19 cellular contexts compared by ENCODE assay signal in genomic region chr12:15574353-15574752, GRCh38.
A peak's percentile ranks its signal among the peaks of the same experiment; 100 is the strongest.
DNase-seq lines count a peak whose midpoint lies in the region; ATAC-seq, FAIRE-seq and TF ChIP-seq lines count a peak whose summit lies in the region.
"Had no signal": no experiment of that assay in that cellular context is flagged by ENCODE, and none has a peak within 500 bp of the region (broad histone marks: within the 10 kb centered on the region; RNA-seq: fewer than 3 reads in every experiment).

No MANE protein-coding gene starts in this region.

- H3K36me3 Mint-ChIP-seq in activated CD8-positive, alpha-beta T cell treated with anti-CD3 and anti-CD28 coated beads for 36 hours (ENCODE audit: low read depth) = peaks cover 19% of the 10 kb centered on the region
- H3K36me3 Mint-ChIP-seq in activated CD8-positive, alpha-beta T cell treated with anti-CD3 and anti-CD28 coated beads, Interleukin-2, amount 10 ng/mL, durations not matched to agents 7 days and 5 days (ENCODE audit: low read depth) = peaks cover 22% of the 10 kb centered on the region
- peaks cover 45% of the 10 kb centered on the region for H3K36me3 Mint-ChIP-seq in activated naive CD8-positive, alpha-beta T cell treated with anti-CD3 and anti-CD28 coated beads for 36 hours

- no peak overlapping the region for H3K4me3 Mint-ChIP-seq in activated CD8-positive, alpha-beta T cell treated with anti-CD3 and anti-CD28 coated beads for 36 hours
- H3K4me3 Mint-ChIP-seq in activated CD8-positive, alpha-beta T cell treated with anti-CD3 and anti-CD28 coated beads, Interleukin-2, amount 10 ng/mL, durations not matched to agents 7 days and 5 days = no peak overlapping the region
- H3K4me3 Mint-ChIP-seq in activated naive CD8-positive, alpha-beta T cell treated with anti-CD3 and anti-CD28 coated beads for 36 hours = no peak overlapping the region
- H3K4me3 Mint-ChIP-seq: CD4-positive, alpha-beta T cell; HFFc6 had no signal

- no peaks in the 10 kb centered on the region for H3K27me3 ChIP-seq in small intestine (ENCODE audit: control insufficient read depth in 2 of 2, insufficient read depth in 2 of 2, low read length in 2 of 2)
- H3K27me3 ChIP-seq: BLaER1 had no signal

- H3K36me3 ChIP-seq in small intestine (ENCODE audit: control insufficient read depth in 2 of 2, insufficient read depth in 2 of 2, low read length in 2 of 2) = no peaks in the 10 kb centered on the region
- H3K36me3 ChIP-seq: BLaER1 had no signal

- intact Hi-C loops in activated CD8-positive, alpha-beta T cell treated with anti-CD3 and anti-CD28 coated beads for 36 hours (cut with micrococcal nuclease) = no loop called here
- intact Hi-C loops in Right ventricle myocardium superior (cut with DNase I) = no loop called here

- peaks cover 56% of the 10 kb centered on the region for H3K4me1 Mint-ChIP-seq in activated CD8-positive, alpha-beta T cell treated with anti-CD3 and anti-CD28 coated beads for 36 hours (ENCODE audit: low read depth)
- peaks cover 36% of the 10 kb centered on the region for H3K4me1 Mint-ChIP-seq in activated CD8-positive, alpha-beta T cell treated with anti-CD3 and anti-CD28 coated beads, Interleukin-2, amount 10 ng/mL, durations not matched to agents 7 days and 5 days (ENCODE audit: low read depth)
- peaks cover 63% of the 10 kb centered on the region for H3K4me1 Mint-ChIP-seq in activated naive CD8-positive, alpha-beta T cell treated with anti-CD3 and anti-CD28 coated beads for 36 hours

- H3K27me3 Mint-ChIP-seq in activated CD8-positive, alpha-beta T cell treated with anti-CD3 and anti-CD28 coated beads for 36 hours = no peaks in the 10 kb centered on the region
- H3K27me3 Mint-ChIP-seq in activated CD8-positive, alpha-beta T cell treated with anti-CD3 and anti-CD28 coated beads, Interleukin-2, amount 10 ng/mL, durations not matched to agents 7 days and 5 days (ENCODE audit: low read depth) = no peaks in the 10 kb centered on the region
- H3K27me3 Mint-ChIP-seq in activated naive CD8-positive, alpha-beta T cell treated with anti-CD3 and anti-CD28 coated beads for 36 hours = no peaks in the 10 kb centered on the region
- H3K27me3 Mint-ChIP-seq: CD4-positive, alpha-beta T cell had no signal

- POLR2A ChIA-PET in activated CD8-positive, alpha-beta T cell treated with anti-CD3 and anti-CD28 coated beads for 36 hours (lab: Charles Lee) = interaction anchor here (1.5 to 1.6 kb wide), 2 partner anchors 28 to 215 kb away, joined by 3 read pairs; partner anchors contain the start of gene EPS8
- POLR2A ChIA-PET in activated CD8-positive, alpha-beta T cell treated with anti-CD3 and anti-CD28 coated beads, Interleukin-2, amount 10 ng/mL, durations not matched to agents 7 days and 5 days (lab: Charles Lee) = interaction anchor here (1.1 to 1.4 kb wide), 2 partner anchors 10 to 40 kb away, joined by 4 read pairs; no protein-coding TSS in a partner anchor

- no peak overlapping the region for H3K27ac ChIP-seq in small intestine (ENCODE audit: low read depth in 1 of 2, low read length in 1 of 2)
- H3K27ac ChIP-seq: BLaER1 had no signal

- CTCF ChIA-PET in activated CD8-positive, alpha-beta T cell treated with anti-CD3 and anti-CD28 coated beads for 36 hours (lab: Charles Lee) = interaction anchor here (1.0 to 3.2 kb wide), 8 partner anchors 9 to 42 kb away, joined by 3 to 28 read pairs (median 4); no protein-coding TSS in a partner anchor
- CTCF ChIA-PET in activated CD8-positive, alpha-beta T cell treated with anti-CD3 and anti-CD28 coated beads, Interleukin-2, amount 10 ng/mL, durations not matched to agents 7 days and 5 days (lab: Charles Lee) = interaction anchor here (1.1 to 10.2 kb wide), 6 partner anchors 11 to 281 kb away, joined by 3 to 138 read pairs (median 4); no protein-coding TSS in a partner anchor

- ATAC-seq in activated CD8-positive, alpha-beta T cell treated with anti-CD3 and anti-CD28 coated beads for 36 hours = no peak
- ATAC-seq in activated CD8-positive, alpha-beta T cell treated with anti-CD3 and anti-CD28 coated beads, Interleukin-2, amount 10 ng/mL, durations not matched to agents 7 days and 5 days = no peak
- no peak for ATAC-seq in Right ventricle myocardium superior (ENCODE audit: poor library complexity)
- ATAC-seq in GM19455 (IDR thresholded peaks at IDR 0.05; ENCODE audit: unreplicated experiment) = no peak

- peak overlapping the region; percentile 35 for H3K27ac Mint-ChIP-seq in activated CD8-positive, alpha-beta T cell treated with anti-CD3 and anti-CD28 coated beads for 36 hours
- H3K27ac Mint-ChIP-seq in activated CD8-positive, alpha-beta T cell treated with anti-CD3 and anti-CD28 coated beads, Interleukin-2, amount 10 ng/mL, durations not matched to agents 7 days and 5 days = no peak overlapping the region
- peak overlapping the region; percentile 73 for H3K27ac Mint-ChIP-seq in activated naive CD8-positive, alpha-beta T cell treated with anti-CD3 and anti-CD28 coated beads for 36 hours
- H3K27ac Mint-ChIP-seq: CD4-positive, alpha-beta T cell; HFFc6 had no signal

- no peak for DNase-seq in activated CD8-positive, alpha-beta T cell treated with anti-CD3 and anti-CD28 coated beads for 36 hours
- DNase-seq in activated CD8-positive, alpha-beta T cell treated with anti-CD3 and anti-CD28 coated beads, Interleukin-2, amount 10 ng/mL, durations not matched to agents 7 days and 5 days = no peak
- DNase-seq in GM19239 (ENCODE audit: insufficient read length, low spot score) (no peak), small intestine (peak; percentile 28), Right ventricle myocardium superior (no peak)
- DNase-seq in activated naive CD8-positive, alpha-beta T cell treated with anti-CD3 and anti-CD28 coated beads for 36 hours = no peak
- DNase-seq: 8988T; AML-193; Calu3; CD4-positive, alpha-beta T cell; DMS 273 treated with DMSO at 0.1 percent for 48 hours; HCEC 1CT; HFFc6; IMR-90; KBM-7 had no signal

- FAIRE-seq in GM19239 (lab: Jason Lieb, UNC) = peak; percentile 63
- no peak for FAIRE-seq in small intestine (lab: Jason Lieb, UNC)
- FAIRE-seq: GM12891, H1 had no signal

- 77 to 92% (median 91%) methylated on average over 1 of the region's 1 CpG for WGBS in small intestine, 3 donors

- H3K4me1 ChIP-seq in small intestine (ENCODE audit: control insufficient read depth in 2 of 2, insufficient read depth in 1 of 2, low read depth in 1 of 2, low read length in 1 of 2) = no peaks in the 10 kb centered on the region

- no peak for TF ChIP-seq CTCF in activated CD8-positive, alpha-beta T cell treated with anti-CD3 and anti-CD28 coated beads for 36 hours (IDR thresholded peaks at IDR 0.05)

- H3K4me3 ChIP-seq in small intestine (ENCODE audit: low read depth in 1 of 2, low read length in 2 of 2) = no peak overlapping the region
- H3K4me3 ChIP-seq: BLaER1 had no signal

- H3K9me3 ChIP-seq in small intestine (ENCODE audit: control insufficient read depth, low read depth) = no peaks in the 10 kb centered on the region
- H3K9me3 ChIP-seq: BLaER1 had no signal

- H3K9me3 Mint-ChIP-seq in activated CD8-positive, alpha-beta T cell treated with anti-CD3 and anti-CD28 coated beads for 36 hours = peaks cover 5% of the 10 kb centered on the region
- H3K9me3 Mint-ChIP-seq in activated CD8-positive, alpha-beta T cell treated with anti-CD3 and anti-CD28 coated beads, Interleukin-2, amount 10 ng/mL, durations not matched to agents 7 days and 5 days (ENCODE audit: insufficient read depth) = peaks cover 4% of the 10 kb centered on the region
- peaks cover 16% of the 10 kb centered on the region for H3K9me3 Mint-ChIP-seq in activated naive CD8-positive, alpha-beta T cell treated with anti-CD3 and anti-CD28 coated beads for 36 hours
- H3K9me3 Mint-ChIP-seq: CD4-positive, alpha-beta T cell; HFFc6 had no signal
